Comparison of ENCODE assay signal across 16 cellular contexts in the genomic region with DNA sequence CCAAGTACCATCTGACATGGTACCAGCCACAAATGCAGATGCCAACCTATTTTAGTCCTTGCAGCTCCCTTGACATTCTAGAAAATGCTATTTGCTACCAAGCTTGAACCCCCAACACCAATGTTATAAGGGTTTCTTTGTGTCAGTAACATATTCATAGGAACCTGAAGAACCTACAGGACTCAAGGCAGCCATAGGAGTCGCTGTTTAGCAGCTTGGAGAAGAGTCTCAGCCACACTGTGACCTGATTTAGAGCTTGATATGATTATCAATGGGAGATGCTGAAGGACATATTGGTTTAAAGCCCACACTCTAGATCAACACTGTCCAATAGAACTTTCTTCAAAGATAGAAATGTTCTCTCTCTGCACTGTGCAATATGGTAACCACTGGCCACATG. TPM values are rescaled to one million over a fixed set of nuclear protein-coding genes. Genes with fewer than 3 reads are reported as not detected.
DNase-seq lines count a peak whose midpoint lies in the region; ATAC-seq, FAIRE-seq and TF ChIP-seq lines count a peak whose summit lies in the region.
"Had no signal": no experiment of that assay in that cellular context is flagged by ENCODE, and none has a peak within 500 bp of the region (broad histone marks: within the 10 kb centered on the region; RNA-seq: fewer than 3 reads in every experiment).

No MANE protein-coding gene starts in this region.

- H3K27me3 ChIP-seq in neuronal stem cell (ENCODE audit: control insufficient read depth in 3 of 3, insufficient read depth in 3 of 3, low read depth in 1 of 3, low read length in 3 of 3), result peaks cover 0 to 19% (median 0%) of the 10 kb centered on the region in 3 experiments

- H3K27me3 Mint-ChIP-seq in stimulated activated naive CD8-positive, alpha-beta T cell treated with anti-CD3 and anti-CD28 coated beads, Interleukin-15, amount 100 ng/mL, for 72 hours, result no peaks in the 10 kb centered on the region

- DNase-seq in GM10266 (ENCODE audit: extremely low spot score), result no peak
- DNase-seq in HTR-8/SVneo (ENCODE audit: insufficient read length, low spot score), result no peak
- DNase-seq in iPS-NIHi7 (ENCODE audit: extremely low spot score), result peak; percentile 49
- no peak for DNase-seq in DMS 273 treated with DMSO at 0.1 percent for 48 hours (lab: John Stamatoyannopoulos, UW)
- no peak for DNase-seq in stimulated activated naive CD8-positive, alpha-beta T cell treated with anti-CD3 and anti-CD28 coated beads, Interleukin-15, amount 100 ng/mL, for 72 hours
- DNase-seq in neuronal stem cell (ENCODE audit: low spot score), result no peak
- no peak for DNase-seq in C1 segment of cervical spinal cord (lab: John Stamatoyannopoulos, UW)
- DNase-seq: activated CD4-positive, alpha-beta T cell treated with anti-CD3 and anti-CD28 coated beads for 4 hours; activated effector memory CD4-positive, alpha-beta T cell treated with Interleukin-2 at 50 U/mL for 16 hours; esophagus squamous epithelium; immature natural killer cell; MV-4-11; right cardiac atrium had no signal

- no peaks in the 10 kb centered on the region for H3K79me1 ChIP-seq in neuronal stem cell (ENCODE audit: low read depth, low read length)

- no peak overlapping the region for H4K91ac ChIP-seq in neuronal stem cell (ENCODE audit: low read depth, low read length, poor library complexity)

- peak; percentile 42 for FAIRE-seq in HTR-8/SVneo (lab: Jason Lieb, UNC)
- FAIRE-seq: D721Med had no signal

- H3K18ac ChIP-seq in neuronal stem cell (ENCODE audit: low read length), result no peak overlapping the region

- no peak overlapping the region for H3K14ac ChIP-seq in neuronal stem cell (ENCODE audit: low read length)

- H3K9ac ChIP-seq in neuronal stem cell (ENCODE audit: low read depth, low read length, poor library complexity), result no peak overlapping the region

- H2BK15ac ChIP-seq in neuronal stem cell (ENCODE audit: low read length), result no peak overlapping the region

- no peak overlapping the region for H3K27ac Mint-ChIP-seq in stimulated activated naive CD8-positive, alpha-beta T cell treated with anti-CD3 and anti-CD28 coated beads, Interleukin-15, amount 100 ng/mL, for 72 hours
- H3K27ac Mint-ChIP-seq: immature natural killer cell had no signal

- H3K23ac ChIP-seq in neuronal stem cell (ENCODE audit: low read depth, low read length, poor library complexity), result no peak overlapping the region

- TF ChIP-seq CTCF in GM10266 (IDR thresholded peaks at IDR 0.05; ENCODE audit: control insufficient read depth, insufficient read depth, low read depth, missing control alignments) (peak; percentile 29), WI38 (IDR thresholded peaks at IDR 0.05; ENCODE audit: low read depth, low read length) (0 out of 2 replicates have a peak, but pooled peaks have one; percentile 16)

- no peaks in the 10 kb centered on the region for H3K4me1 ChIP-seq in neuronal stem cell (ENCODE audit: control insufficient read depth in 2 of 2, insufficient read depth in 1 of 2, low read depth in 1 of 2, low read length in 2 of 2)

- H3K36me3 ChIP-seq in neuronal stem cell (replicated peaks in 1 of 2; ENCODE audit: control insufficient read depth in 2 of 2, insufficient read depth in 2 of 2, low read length in 2 of 2), result no peaks in the 10 kb centered on the region
- H3K36me3 ChIP-seq: esophagus squamous epithelium, suprapubic skin had no signal

- H3K27ac ChIP-seq in neuronal stem cell (replicated peaks; ENCODE audit: low read length), result no peak overlapping the region
- H3K27ac ChIP-seq: esophagus squamous epithelium, suprapubic skin had no signal

- H3K4me1 Mint-ChIP-seq in stimulated activated naive CD8-positive, alpha-beta T cell treated with anti-CD3 and anti-CD28 coated beads, Interleukin-15, amount 100 ng/mL, for 72 hours, result no peaks in the 10 kb centered on the region
- H3K4me1 Mint-ChIP-seq: immature natural killer cell had no signal

- no peak overlapping the region for H2BK5ac ChIP-seq in neuronal stem cell (ENCODE audit: low read length)

- no peak overlapping the region for H3K4ac ChIP-seq in neuronal stem cell (ENCODE audit: low read length)

- H3K4me2 ChIP-seq in neuronal stem cell (ENCODE audit: insufficient read depth, low read length, poor library complexity, severe bottlenecking), result no peak overlapping the region

- no peak for ATAC-seq in stimulated activated naive CD8-positive, alpha-beta T cell treated with anti-CD3 and anti-CD28 coated beads, Interleukin-15, amount 100 ng/mL, for 72 hours
- ATAC-seq: right cardiac atrium had no signal

- H3K4me3 ChIP-seq in WI38 (ENCODE audit: low read depth, low read length), result no peak overlapping the region
- no peak overlapping the region for H3K4me3 ChIP-seq in neuronal stem cell (ENCODE audit: low read length in 2 of 2)
- H3K4me3 ChIP-seq: esophagus squamous epithelium, suprapubic skin had no signal

- no peak overlapping the region for H4K8ac ChIP-seq in neuronal stem cell (ENCODE audit: low read depth, low read length)

- H2AFZ ChIP-seq in neuronal stem cell (ENCODE audit: low read length), result no peak overlapping the region

- H2BK120ac ChIP-seq in neuronal stem cell (ENCODE audit: low read depth, low read length), result no peak overlapping the region

- H3K9me3 ChIP-seq in neuronal stem cell (replicated peaks in 1 of 2; ENCODE audit: control insufficient read depth in 2 of 2, insufficient read depth in 1 of 2, low read depth in 1 of 2, low read length in 2 of 2), result no peaks in the 10 kb centered on the region
- H3K9me3 ChIP-seq: esophagus squamous epithelium, suprapubic skin had no signal

- H2BK12ac ChIP-seq in neuronal stem cell (ENCODE audit: low read length), result no peak overlapping the region

- no peaks in the 10 kb centered on the region for H3K9me3 Mint-ChIP-seq in stimulated activated naive CD8-positive, alpha-beta T cell treated with anti-CD3 and anti-CD28 coated beads, Interleukin-15, amount 100 ng/mL, for 72 hours
- H3K9me3 Mint-ChIP-seq: immature natural killer cell had no signal

- H3K4me3 Mint-ChIP-seq in stimulated activated naive CD8-positive, alpha-beta T cell treated with anti-CD3 and anti-CD28 coated beads, Interleukin-15, amount 100 ng/mL, for 72 hours, result no peak overlapping the region
- H3K4me3 Mint-ChIP-seq: immature natural killer cell had no signal

- no CpG with 5 or more reads among the region's 1 CpG for WGBS in neuronal stem cell (ENCODE audit: extremely low coverage in 2 of 2, insufficient read length in 2 of 2, insufficient replicate concordance in 1 of 2), 2 donors

- H2AK5ac ChIP-seq in neuronal stem cell (ENCODE audit: low read depth, low read length), result no peak overlapping the region

RNA-seq across cellular contexts. Expression of gene ZFR, which starts 6.4 kb away (rescaled TPM):
- polyA plus RNA-seq in neuronal stem cell (2013, experiment 1 of 2), result 66.1 TPM
- polyA plus RNA-seq in neuronal stem cell (2013, experiment 2 of 2), result 66.4 TPM
